In the genomic region with DNA sequence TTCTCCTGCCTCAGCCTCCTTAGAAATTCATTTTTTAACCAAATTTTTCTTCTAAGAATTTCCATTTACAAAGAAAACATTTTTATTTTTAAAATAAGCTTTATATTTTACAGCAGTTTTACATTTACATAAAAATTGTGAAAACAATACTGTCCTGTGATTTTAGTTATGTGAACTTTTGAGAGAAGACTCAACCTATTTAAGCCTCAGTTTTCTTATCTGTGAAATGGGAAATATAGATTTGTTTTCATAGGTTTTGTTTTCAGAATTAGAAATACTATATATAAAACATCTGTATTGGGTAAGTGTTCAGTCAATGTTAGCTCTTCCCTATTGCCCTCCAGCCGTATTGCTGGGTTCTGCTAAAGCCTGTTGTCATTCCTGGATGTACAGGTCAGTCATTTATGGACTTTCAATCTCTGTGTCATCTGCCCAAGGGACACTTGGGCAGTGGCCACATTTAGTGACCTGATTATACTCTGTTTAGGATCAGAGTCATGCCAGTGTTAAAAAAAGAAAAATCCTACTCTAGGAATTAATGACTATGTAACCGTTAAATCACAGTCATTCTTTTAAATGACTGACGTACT, we compare ENCODE assay signal across 2 cellular contexts.
TF ChIP-seq lines count a peak whose summit lies in the region.

No MANE protein-coding gene starts in this region.

TF ChIP-seq in K562, 482 proteins besides CTCF, POLR2A, EP300 and RAD21:
- no peak for TF ChIP-seq NKRF (IDR thresholded peaks at IDR 0.05; ENCODE audit: borderline replicate concordance)
- TF ChIP-seq RBM25 (IDR thresholded peaks at IDR 0.05; ENCODE audit: low read depth, low read length, severe bottlenecking) = peak; percentile 90
- TF ChIP-seq, protein P1, sequence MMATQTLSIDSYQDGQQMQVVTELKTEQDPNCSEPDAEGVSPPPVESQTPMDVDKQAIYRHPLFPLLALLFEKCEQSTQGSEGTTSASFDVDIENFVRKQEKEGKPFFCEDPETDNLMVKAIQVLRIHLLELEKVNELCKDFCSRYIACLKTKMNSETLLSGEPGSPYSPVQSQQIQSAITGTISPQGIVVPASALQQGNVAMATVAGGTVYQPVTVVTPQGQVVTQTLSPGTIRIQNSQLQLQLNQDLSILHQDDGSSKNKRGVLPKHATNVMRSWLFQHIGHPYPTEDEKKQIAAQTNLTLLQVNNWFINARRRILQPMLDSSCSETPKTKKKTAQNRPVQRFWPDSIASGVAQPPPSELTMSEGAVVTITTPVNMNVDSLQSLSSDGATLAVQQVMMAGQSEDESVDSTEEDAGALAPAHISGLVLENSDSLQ (IDR thresholded peaks at IDR 0.05) = no peak
- TF ChIP-seq ESRRA (IDR thresholded peaks at IDR 0.05; ENCODE audit: borderline replicate concordance, low read depth) = no peak
- TF ChIP-seq RBM17 (IDR thresholded peaks at IDR 0.05; ENCODE audit: borderline replicate concordance, low read depth, low read length) = no peak
- no peak for TF ChIP-seq TGIF2 (CRISPR knock-in tag; IDR thresholded peaks at IDR 0.05)
- TF ChIP-seq ZNF77 (CRISPR knock-in tag; IDR thresholded peaks at IDR 0.05) = no peak
- no peak for TF ChIP-seq ZFP30 (CRISPR knock-in tag; IDR thresholded peaks at IDR 0.05; ENCODE audit: borderline replicate concordance)
- no peak for TF ChIP-seq ZNF143 (CRISPR knock-in tag; IDR thresholded peaks at IDR 0.05)
- no peak for TF ChIP-seq PCBP1 (IDR thresholded peaks at IDR 0.05; ENCODE audit: low read depth, low read length, poor library complexity, severe bottlenecking)
- no peak for TF ChIP-seq ZNF175 (CRISPR knock-in tag; IDR thresholded peaks at IDR 0.05; ENCODE audit: low read depth)
- no peak for TF ChIP-seq RB1 (IDR thresholded peaks at IDR 0.05; ENCODE audit: low read depth)
- TF ChIP-seq MCM3 (IDR thresholded peaks at IDR 0.05) = no peak
- TF ChIP-seq BCOR (IDR thresholded peaks at IDR 0.05) = peak; percentile 19; the same call in 1 of the 2 replicates
- no peak for TF ChIP-seq ZNF507 (tag; conservative IDR thresholded peaks at IDR 0.05)
- peak in 1 of 2 experiments; percentile 21; a peak in 1 of 4 replicates for TF ChIP-seq KDM1A (IDR thresholded peaks at IDR 0.05)
- no peak for TF ChIP-seq PRPF4 (IDR thresholded peaks at IDR 0.05; ENCODE audit: insufficient read depth, low read depth, low read length, poor library complexity, severe bottlenecking)
- TF ChIP-seq ADNP (tag; IDR thresholded peaks at IDR 0.05) = peak; percentile 42; the same call in 1 of the 2 replicates
- TF ChIP-seq ZNF444 (CRISPR knock-in tag; IDR thresholded peaks at IDR 0.05) = no peak

TF ChIP-seq in liver, 16 proteins besides CTCF, POLR2A, EP300 and RAD21 (continued from another document):
- TF ChIP-seq, protein P2, sequence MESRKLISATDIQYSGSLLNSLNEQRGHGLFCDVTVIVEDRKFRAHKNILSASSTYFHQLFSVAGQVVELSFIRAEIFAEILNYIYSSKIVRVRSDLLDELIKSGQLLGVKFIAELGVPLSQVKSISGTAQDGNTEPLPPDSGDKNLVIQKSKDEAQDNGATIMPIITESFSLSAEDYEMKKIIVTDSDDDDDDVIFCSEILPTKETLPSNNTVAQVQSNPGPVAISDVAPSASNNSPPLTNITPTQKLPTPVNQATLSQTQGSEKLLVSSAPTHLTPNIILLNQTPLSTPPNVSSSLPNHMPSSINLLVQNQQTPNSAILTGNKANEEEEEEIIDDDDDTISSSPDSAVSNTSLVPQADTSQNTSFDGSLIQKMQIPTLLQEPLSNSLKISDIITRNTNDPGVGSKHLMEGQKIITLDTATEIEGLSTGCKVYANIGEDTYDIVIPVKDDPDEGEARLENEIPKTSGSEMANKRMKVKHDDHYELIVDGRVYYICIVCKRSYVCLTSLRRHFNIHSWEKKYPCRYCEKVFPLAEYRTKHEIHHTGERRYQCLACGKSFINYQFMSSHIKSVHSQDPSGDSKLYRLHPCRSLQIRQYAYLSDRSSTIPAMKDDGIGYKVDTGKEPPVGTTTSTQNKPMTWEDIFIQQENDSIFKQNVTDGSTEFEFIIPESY (IDR thresholded peaks at IDR 0.05) = peak; percentile 72
- TF ChIP-seq SP1 (IDR thresholded peaks at IDR 0.05) (peak; percentile 92), NR2F2 (IDR thresholded peaks at IDR 0.05) (no peak), RXRA (IDR thresholded peaks at IDR 0.05) (peak; percentile 82 to 93), MAX (IDR thresholded peaks at IDR 0.05) (peak; percentile 62), HNF4A (conservative IDR thresholded peaks at IDR 0.05) (peak; percentile 97 to 99), EGR1 (IDR thresholded peaks at IDR 0.05; ENCODE audit: low read depth in 2 of 2) (peak in 1 of 2 donors; percentile 70), GABPA (IDR thresholded peaks at IDR 0.05 in 1 of 2, conservative IDR thresholded peaks at IDR 0.05 in 1 of 2) (peak in 1 of 2 donors; percentile 54), FOXA1 (IDR thresholded peaks at IDR 0.05) (peak; percentile 50), JUND (IDR thresholded peaks at IDR 0.05) (peak; percentile 57 to 91), REST (IDR thresholded peaks at IDR 0.05) (peak; percentile 65), ATF3 (IDR thresholded peaks at IDR 0.05) (peak; percentile 80), YY1 (IDR thresholded peaks at IDR 0.05) (peak; percentile 74), FOXA2 (IDR thresholded peaks at IDR 0.05) (peak; percentile 51)
TF ChIP-seq in liver: peak in this region for 14.
